1 cellular context compared by ENCODE assay signal in the genomic region with DNA sequence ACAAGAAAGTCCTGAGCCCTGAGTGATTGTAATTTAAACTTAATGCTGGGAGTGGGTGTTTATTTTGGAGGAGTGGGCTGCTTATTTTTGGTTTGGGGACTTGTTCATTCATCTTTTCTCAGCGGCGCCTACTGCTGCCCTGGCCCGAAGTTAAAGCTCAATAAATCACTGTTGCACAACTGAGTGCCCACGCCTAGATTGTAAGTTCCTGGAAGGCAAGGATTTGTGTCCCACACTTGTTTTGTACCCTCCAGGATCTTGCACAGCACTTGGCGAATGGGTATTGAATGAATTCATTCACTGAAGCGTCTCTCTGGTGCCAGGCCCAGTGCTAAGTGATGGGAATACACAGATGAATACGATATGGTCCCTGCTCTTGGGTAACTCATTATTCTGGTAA.
TF ChIP-seq lines count a peak whose summit lies in the region.

No MANE protein-coding gene starts in this region.

TF ChIP-seq in HepG2, 621 proteins besides CTCF, POLR2A, EP300 and RAD21:
- no peak for TF ChIP-seq RFX5 (IDR thresholded peaks at IDR 0.05; ENCODE audit: low read depth, low read length)
- TF ChIP-seq ZNF619 (CRISPR knock-in tag; IDR thresholded peaks at IDR 0.05), result no peak
- no peak for TF ChIP-seq ZNF713 (CRISPR knock-in tag; IDR thresholded peaks at IDR 0.05)
